8 cellular contexts compared by ENCODE assay signal in genomic region chr22:25111579-25112517, GRCh38.
DNase-seq lines count a peak whose midpoint lies in the region; ATAC-seq and TF ChIP-seq lines count a peak whose summit lies in the region.

No MANE protein-coding gene starts in this region.

- BruUV-seq in Caco-2 (replicated peaks; lab: Mats Ljungman, UMichigan): TSS peak; percentile 56

- peak; percentile 79 for ATAC-seq in aorta (ENCODE audit: low FRiP score)
- ATAC-seq in HG03135 (IDR thresholded peaks at IDR 0.05; ENCODE audit: unreplicated experiment): no peak

- H3K36me3 Mint-ChIP-seq in Caco-2 (ENCODE audit: insufficient read depth, unreplicated experiment): peaks cover 6% of the 10 kb centered on the region
- H3K36me3 Mint-ChIP-seq in endodermal cell (ENCODE audit: low read depth): peaks cover 7% of the 10 kb centered on the region

- DNase-seq in Caco-2 (no peak), NCI-H69 (lab: John Stamatoyannopoulos, UW) (peak; percentile 67), endodermal cell (peak; percentile 59), aorta (peak; percentile 69 to 85), GM10248 (ENCODE audit: extremely low spot score) (no peak)
- DNase-seq in activated CD8-positive, alpha-beta memory T cell treated with anti-CD3 and anti-CD28 coated beads, Interleukin-2, amount 50 U/mL, for 4 hours: no peak

- no peaks in the 10 kb centered on the region for H3K27me3 ChIP-seq in Caco-2 (replicated peaks; ENCODE audit: control insufficient read depth, insufficient read depth, low read length)
- H3K27me3 ChIP-seq in endodermal cell (ENCODE audit: control insufficient read depth, insufficient read depth, low read length, poor library complexity, severe bottlenecking): no peaks in the 10 kb centered on the region
- H3K27me3 ChIP-seq in mucosa of stomach (ENCODE audit: control insufficient read depth, insufficient read depth, low read length): no peaks in the 10 kb centered on the region
- H3K27me3 ChIP-seq in aorta (ENCODE audit: control insufficient read depth in 1 of 2, insufficient read depth in 2 of 2, low read length in 1 of 2): no peaks in the 10 kb centered on the region

- peak overlapping the region; percentile 96 for H3K27ac Mint-ChIP-seq in Caco-2 (ENCODE audit: unreplicated experiment)
- H3K27ac Mint-ChIP-seq in endodermal cell: peak overlapping the region; percentile 91

- no peaks in the 10 kb centered on the region for H3K27me3 Mint-ChIP-seq in Caco-2 (ENCODE audit: insufficient read depth, unreplicated experiment)
- H3K27me3 Mint-ChIP-seq in endodermal cell (ENCODE audit: insufficient read depth): no peaks in the 10 kb centered on the region

- CTCF ChIA-PET in Caco-2 (lab: Charles Lee): interaction anchor here (0.6 to 3.2 kb wide), 12 partner anchors 11 to 306 kb away, joined by 3 to 17 read pairs (median 4); partner anchors contain the start of gene SGSM1
- CTCF ChIA-PET in GM10248 (lab: Yijun Ruan, JAX): interaction anchor here (0.6 to 2.3 kb wide), 4 partner anchors 13 to 63 kb away, joined by 3 to 7 read pairs (median 4); no protein-coding TSS in a partner anchor

- H3K36me3 ChIP-seq in Caco-2 (ENCODE audit: control insufficient read depth, insufficient read depth, low read length) (no peaks in the 10 kb centered on the region; the same call in 1 of the 2 replicates), endodermal cell (ENCODE audit: control insufficient read depth, insufficient read depth, low read length) (peaks cover 9% of the 10 kb centered on the region), mucosa of stomach (ENCODE audit: control insufficient read depth, insufficient read depth, low read length) (no peaks in the 10 kb centered on the region), aorta (ENCODE audit: control insufficient read depth in 1 of 2, insufficient read depth in 2 of 2, low read length in 1 of 2) (no peaks in the 10 kb centered on the region)

- TF ChIP-seq CTCF in Caco-2 (IDR thresholded peaks at IDR 0.05; ENCODE audit: insufficient read depth in 1 of 2, low read depth in 1 of 2, low read length in 1 of 2, severe bottlenecking in 1 of 2, unreplicated experiment in 1 of 2) (no peak), endodermal cell (conservative IDR thresholded peaks at IDR 0.05) (no peak), GM10248 (IDR thresholded peaks at IDR 0.05; ENCODE audit: control extremely low read depth, extremely low read depth, low read depth, missing control alignments) (no peak)

- H3K27ac ChIP-seq in endodermal cell (ENCODE audit: low read depth, low read length): peak overlapping the region; percentile 85
- peak overlapping the region; percentile 79 to 96 for H3K27ac ChIP-seq in aorta (ENCODE audit: low read depth in 1 of 2, low read length in 2 of 2)

- H3K4me3 Mint-ChIP-seq in Caco-2 (ENCODE audit: unreplicated experiment): peak overlapping the region; percentile 83
- peak overlapping the region; percentile 57 for H3K4me3 Mint-ChIP-seq in endodermal cell

- intact Hi-C loops in Caco-2 (cut with micrococcal nuclease; ENCODE audit: unreplicated experiment): loop anchor here (1.0 to 2.0 kb wide), 3 partner anchors 26 to 61 kb away; no protein-coding TSS in a partner anchor
- intact Hi-C loops in aorta (cut with DNase I): loop anchor here (5.0 kb wide), 2 partner anchors 35 to 45 kb away; no protein-coding TSS in a partner anchor

- peaks cover 15% of the 10 kb centered on the region; the same call in 1 of the 2 replicates for H3K4me1 ChIP-seq in Caco-2
- H3K4me1 ChIP-seq in endodermal cell (ENCODE audit: control insufficient read depth, insufficient read depth, low read length): peaks cover 8% of the 10 kb centered on the region
- peaks cover 49% of the 10 kb centered on the region for H3K4me1 ChIP-seq in mucosa of stomach (ENCODE audit: control insufficient read depth, insufficient read depth, low read length)
- no peaks in the 10 kb centered on the region for H3K4me1 ChIP-seq in aorta (ENCODE audit: control insufficient read depth in 1 of 2, insufficient read depth in 2 of 2, low read length in 2 of 2)

- H3K4me3 ChIP-seq in Caco-2 (ENCODE audit: low read depth, low read length) (peak overlapping the region; percentile 62), endodermal cell (ENCODE audit: low read length) (peak overlapping the region; percentile 92), mucosa of stomach (ENCODE audit: low read length) (peak overlapping the region; percentile 58), aorta (ENCODE audit: low read length in 2 of 2) (peak overlapping the region; percentile 32 to 57)

- H3K4me1 Mint-ChIP-seq in Caco-2 (ENCODE audit: low read depth, unreplicated experiment) (peaks cover 5% of the 10 kb centered on the region), endodermal cell (peaks cover 18% of the 10 kb centered on the region)

- H3K9me3 ChIP-seq in Caco-2 (no peaks in the 10 kb centered on the region), endodermal cell (ENCODE audit: control insufficient read depth, low read length) (no peaks in the 10 kb centered on the region), mucosa of stomach (ENCODE audit: control insufficient read depth, low read length) (no peaks in the 10 kb centered on the region), aorta (ENCODE audit: control insufficient read depth, low read length) (no peaks in the 10 kb centered on the region)

- H3K9me3 Mint-ChIP-seq in Caco-2 (ENCODE audit: unreplicated experiment): no peaks in the 10 kb centered on the region
- H3K9me3 Mint-ChIP-seq in endodermal cell: no peaks in the 10 kb centered on the region

- WGBS in endodermal cell (ENCODE audit: insufficient coverage in 1 of 2, insufficient read length in 1 of 2), 2 experiments: 33 to 35% methylated on average over 11 to 31 of the region's 35 CpGs
- 12 to 14% methylated on average over 35 of the region's 35 CpGs for WGBS in aorta, 2 donors

- POLR2A ChIA-PET in Caco-2 (lab: Charles Lee) (no interaction called here), GM10248 (lab: Yijun Ruan, JAX) (no interaction called here)

- H3K9ac ChIP-seq in endodermal cell (ENCODE audit: extremely low read depth, low read length, poor library complexity, severe bottlenecking): peak overlapping the region; percentile 92
- peak overlapping the region; percentile 79 for H3K9ac ChIP-seq in mucosa of stomach (ENCODE audit: low read length)

Comparison
In these comparisons a context has a peak if more than half of its experiments do, and no peak if none do; other contexts are left out.
1. DNase-seq: peak in NCI-H69 (single experiment), endodermal cell (single experiment) and aorta (2 of 2); none in Caco-2 (0 of 2), activated CD8-positive, alpha-beta memory T cell treated with anti-CD3 and anti-CD28 coated beads, Interleukin-2, amount 50 U/mL, for 4 hours (single experiment) and GM10248 (single experiment).
2. Peak in every context shown above with its lines, with median percentiles within 50 percentile points of each other: H3K4me3 ChIP-seq.